ENCODE assay signal across 1 cellular context in genomic region chr5:159163027-159163699, GRCh38.
TF ChIP-seq lines count a peak whose summit lies in the region.

No MANE protein-coding gene starts in this region.

TF ChIP-seq in GM23338, 12 proteins besides CTCF, POLR2A, EP300 and RAD21 (continued from another document):
- TF ChIP-seq REST (IDR thresholded peaks at IDR 0.05; ENCODE audit: unreplicated experiment) (no peak), ETS1 (IDR thresholded peaks at IDR 0.05) (no peak), STAT1 (IDR thresholded peaks at IDR 0.05; ENCODE audit: unreplicated experiment) (no peak), ZNF331 (CRISPR knock-in tag; IDR thresholded peaks at IDR 0.05; ENCODE audit: low read depth) (no peak), POLR2AphosphoS5 (IDR thresholded peaks at IDR 0.05; ENCODE audit: low read depth) (no peak), ZNF114 (CRISPR knock-in tag; IDR thresholded peaks at IDR 0.05) (no peak), JUNB (IDR thresholded peaks at IDR 0.05; ENCODE audit: unreplicated experiment) (no peak), NANOG (IDR thresholded peaks at IDR 0.05; ENCODE audit: borderline replicate concordance) (no peak), EZH2 (IDR thresholded peaks at IDR 0.05; ENCODE audit: low read depth, unreplicated experiment) (no peak), ZNF462 (CRISPR knock-in tag; IDR thresholded peaks at IDR 0.05) (no peak), EZH2phosphoT487 (IDR thresholded peaks at IDR 0.05; ENCODE audit: unreplicated experiment) (no peak)
TF ChIP-seq in GM23338: peak in this region for 0.
